21 cellular contexts compared by ENCODE assay signal in the genomic region with DNA sequence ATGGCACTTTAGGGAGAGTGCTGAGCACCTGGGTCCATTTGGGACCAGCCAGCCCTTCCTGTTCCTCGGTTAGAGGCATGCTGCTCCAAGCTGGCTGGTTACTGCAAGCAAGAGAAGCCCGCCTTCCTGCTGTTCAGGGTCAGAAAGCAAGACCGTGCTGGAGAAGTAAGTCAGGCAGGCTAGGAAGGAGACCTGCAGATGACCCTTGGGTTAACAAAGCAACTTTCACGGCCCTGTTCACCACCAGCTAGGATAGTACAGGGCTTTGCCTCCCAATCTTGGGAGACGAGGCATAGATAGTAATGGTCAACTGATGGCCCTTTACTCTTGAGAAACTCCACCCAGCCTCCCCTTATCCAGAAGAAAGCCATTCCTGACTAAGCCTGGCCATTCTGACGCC.
DNase-seq lines count a peak whose midpoint lies in the region; ATAC-seq and TF ChIP-seq lines count a peak whose summit lies in the region.
"Had no signal": no experiment of that assay in that cellular context is flagged by ENCODE, and none has a peak within 500 bp of the region (broad histone marks: within the 10 kb centered on the region; RNA-seq: fewer than 3 reads in every experiment).

No MANE protein-coding gene starts in this region.

- no peak for TF ChIP-seq POLR2A in thyroid gland (IDR thresholded peaks at IDR 0.05)

- H3K9ac ChIP-seq in H9 (ENCODE audit: extremely low read depth, insufficient read length, low read length), result no peak overlapping the region

- no peak overlapping the region for H3K27ac ChIP-seq in H9 (ENCODE audit: insufficient read length, low read depth, low read length)
- H3K27ac ChIP-seq in muscle layer of duodenum (ENCODE audit: low read length), result peak overlapping the region; percentile 87
- H3K27ac ChIP-seq in tibial artery, result peak overlapping the region; percentile 71 to 75
- H3K27ac ChIP-seq in thyroid gland, result peak overlapping the region in 1 of 3 donors; percentile 17
- H3K27ac ChIP-seq in upper lobe of right lung, result no peak overlapping the region
- H3K27ac ChIP-seq: foreskin keratinocyte had no signal

- H3K4me2 ChIP-seq in H9 (ENCODE audit: insufficient read depth, insufficient read length, low read length), result no peak overlapping the region

- H2BK12ac ChIP-seq in H9 (ENCODE audit: insufficient read length, low read depth, low read length), result no peak overlapping the region

- no peak overlapping the region for H2AFZ ChIP-seq in H9 (ENCODE audit: low read length)

- H3K27ac Mint-ChIP-seq in H9, result no peak overlapping the region
- H3K27ac Mint-ChIP-seq in activated T-helper 17 cell treated with anti-CD3 and anti-CD28 coated beads, Interleukin-2, amount 50 U/mL, for 72 hours, result peak overlapping the region; percentile 88

- H3K4me3 Mint-ChIP-seq in H9, result no peak overlapping the region
- no peak overlapping the region for H3K4me3 Mint-ChIP-seq in activated T-helper 17 cell treated with anti-CD3 and anti-CD28 coated beads, Interleukin-2, amount 50 U/mL, for 72 hours
- H3K4me3 Mint-ChIP-seq: activated CD4-positive, alpha-beta T cell treated with anti-CD3 and anti-CD28 coated beads for 36 hours; activated CD8-positive, alpha-beta memory T cell treated with anti-CD3 and anti-CD28 coated beads, Interleukin-2, amount 10 ng/mL, durations not matched to agents 7 days and 5 days had no signal

- H2BK20ac ChIP-seq in H9 (ENCODE audit: low read depth, low read length, poor library complexity, severe bottlenecking), result no peak overlapping the region

- intact Hi-C loops in tibial artery (cut with DNase I; ENCODE audit: low total_unique reads), result no loop called here
- intact Hi-C loops in thyroid gland (cut with DNase I), result no loop called here
- intact Hi-C loops in upper lobe of right lung (cut with DNase I), result no loop called here

- no peak overlapping the region for H4K5ac ChIP-seq in H9 (ENCODE audit: insufficient read length, low read depth, low read length)

- H3K36me3 Mint-ChIP-seq in H9 (ENCODE audit: insufficient read depth in 1 of 3, low read depth in 3 of 3), result peaks cover 0 to 8% (median 5%) of the 10 kb centered on the region in 3 experiments; a peak in 5 of 7 replicates
- H3K36me3 Mint-ChIP-seq in activated T-helper 17 cell treated with anti-CD3 and anti-CD28 coated beads, Interleukin-2, amount 50 U/mL, for 72 hours (ENCODE audit: low read depth), result peaks cover 19% of the 10 kb centered on the region

- no peak overlapping the region for H2BK15ac ChIP-seq in H9 (ENCODE audit: low read depth, low read length)

- no peak overlapping the region for H2BK120ac ChIP-seq in H9 (ENCODE audit: low read depth, low read length, poor library complexity, severe bottlenecking)

- H3K79me2 ChIP-seq in H9 (ENCODE audit: insufficient read depth, low read length), result no peaks in the 10 kb centered on the region

- no peaks in the 10 kb centered on the region for H3K27me3 Mint-ChIP-seq in H9 (ENCODE audit: low read depth)
- H3K27me3 Mint-ChIP-seq in activated T-helper 17 cell treated with anti-CD3 and anti-CD28 coated beads, Interleukin-2, amount 50 U/mL, for 72 hours, result no peaks in the 10 kb centered on the region
- H3K27me3 Mint-ChIP-seq: activated CD4-positive, alpha-beta T cell treated with anti-CD3 and anti-CD28 coated beads for 36 hours; activated CD8-positive, alpha-beta memory T cell treated with anti-CD3 and anti-CD28 coated beads, Interleukin-2, amount 10 ng/mL, durations not matched to agents 7 days and 5 days had no signal

- H3K4me1 ChIP-seq in H9 (ENCODE audit: insufficient read depth, low read length), result no peaks in the 10 kb centered on the region; the same call in 1 of the 2 replicates
- H3K4me1 ChIP-seq in muscle layer of duodenum (ENCODE audit: control insufficient read depth in 1 of 2, insufficient read depth in 2 of 2, low read length in 2 of 2), result peaks cover 45 to 48% of the 10 kb centered on the region in 2 donors
- H3K4me1 ChIP-seq in tibial artery, result peaks cover 0 to 82% (median 60%) of the 10 kb centered on the region in 4 donors
- H3K4me1 ChIP-seq in thyroid gland, result peaks cover 60 to 89% of the 10 kb centered on the region in 2 donors
- peaks cover 64% of the 10 kb centered on the region for H3K4me1 ChIP-seq in upper lobe of right lung

- no peak overlapping the region for H4K91ac ChIP-seq in H9 (ENCODE audit: insufficient read length, low read depth, low read length)

- no peak overlapping the region for H3T11ph ChIP-seq in H9 (ENCODE audit: low read length)

- TF ChIP-seq CTCF in H9 (conservative IDR thresholded peaks at IDR 0.05), result no peak
- TF ChIP-seq CTCF in tibial artery (IDR thresholded peaks at IDR 0.05), result no peak
- no peak for TF ChIP-seq CTCF in thyroid gland (IDR thresholded peaks at IDR 0.05)
- TF ChIP-seq CTCF in upper lobe of right lung (IDR thresholded peaks at IDR 0.05), result no peak

- no peaks in the 10 kb centered on the region for H3K9me3 ChIP-seq in H9 (ENCODE audit: control insufficient read depth, low read depth, low read length)
- H3K9me3 ChIP-seq in muscle layer of duodenum (ENCODE audit: control insufficient read depth in 1 of 2, low read length in 2 of 2), result no peaks in the 10 kb centered on the region
- H3K9me3 ChIP-seq in tibial artery, result no peaks in the 10 kb centered on the region
- no peaks in the 10 kb centered on the region for H3K9me3 ChIP-seq in thyroid gland
- no peaks in the 10 kb centered on the region for H3K9me3 ChIP-seq in upper lobe of right lung
- H3K9me3 ChIP-seq: HAP-1, lower lobe of right lung, MG63, right atrium auricular region had no signal

- WGBS in H9 (ENCODE audit: extremely low coverage, insufficient read length, low lambda C conversion rate), result no CpG with 5 or more reads among the region's 6 CpGs
- WGBS in thyroid gland, 2 donors, result 87 to 90% methylated on average over 6 of the region's 6 CpGs

- no peak overlapping the region for H2BK5ac ChIP-seq in H9 (ENCODE audit: insufficient read length, low read length)

- H2AK5ac ChIP-seq in H9 (ENCODE audit: insufficient read length, low read length), result no peak overlapping the region

- ATAC-seq in activated T-helper 17 cell treated with anti-CD3 and anti-CD28 coated beads, Interleukin-2, amount 50 U/mL, for 72 hours (replicated peaks), result no peak
- ATAC-seq in upper lobe of right lung, result no peak
- no peak for ATAC-seq in HG03097 (IDR thresholded peaks at IDR 0.05; ENCODE audit: low FRiP score, unreplicated experiment)
- ATAC-seq: activated CD4-positive, alpha-beta T cell treated with anti-CD3 and anti-CD28 coated beads for 36 hours; activated CD8-positive, alpha-beta memory T cell treated with anti-CD3 and anti-CD28 coated beads, Interleukin-2, amount 10 ng/mL, durations not matched to agents 7 days and 5 days; foreskin keratinocyte; lower lobe of right lung had no signal

- H3K27me3 ChIP-seq in H9 (ENCODE audit: insufficient read depth, low read length) (no peaks in the 10 kb centered on the region), muscle layer of duodenum (ENCODE audit: low read depth, low read length) (no peaks in the 10 kb centered on the region), tibial artery (no peaks in the 10 kb centered on the region), thyroid gland (no peaks in the 10 kb centered on the region), upper lobe of right lung (no peaks in the 10 kb centered on the region)
- H3K27me3 ChIP-seq: foreskin keratinocyte, MG63, right atrium auricular region had no signal

- peaks cover 22 to 29% of the 10 kb centered on the region in 2 experiments for H3K4me1 Mint-ChIP-seq in H9
- peaks cover 36% of the 10 kb centered on the region for H3K4me1 Mint-ChIP-seq in activated T-helper 17 cell treated with anti-CD3 and anti-CD28 coated beads, Interleukin-2, amount 50 U/mL, for 72 hours

- no peak overlapping the region for H3K56ac ChIP-seq in H9 (ENCODE audit: insufficient read length, low read depth, low read length)

- H3K18ac ChIP-seq in H9 (ENCODE audit: insufficient read length, low read depth, low read length), result no peak overlapping the region

- H3K36me3 ChIP-seq in muscle layer of duodenum (ENCODE audit: control insufficient read depth in 1 of 2, insufficient read depth in 2 of 2, low read length in 2 of 2), result peaks cover 0 to 6% of the 10 kb centered on the region in 2 donors
- no peaks in the 10 kb centered on the region for H3K36me3 ChIP-seq in tibial artery
- H3K36me3 ChIP-seq in thyroid gland, result no peaks in the 10 kb centered on the region
- no peaks in the 10 kb centered on the region for H3K36me3 ChIP-seq in upper lobe of right lung
- H3K36me3 ChIP-seq: right atrium auricular region had no signal

- H4K8ac ChIP-seq in H9 (replicated peaks; ENCODE audit: insufficient read length, low read depth, low read length), result no peak overlapping the region

- peaks cover 2% of the 10 kb centered on the region for H4K20me1 ChIP-seq in H9 (ENCODE audit: control insufficient read depth, insufficient read depth, insufficient read length)

- H3K4me3 ChIP-seq in muscle layer of duodenum (ENCODE audit: low read depth in 1 of 2, low read length in 2 of 2) (no peak overlapping the region), tibial artery (no peak overlapping the region), thyroid gland (replicated peaks in 1 of 3) (no peak overlapping the region), upper lobe of right lung (no peak overlapping the region)
- H3K4me3 ChIP-seq: HAP-1, lower lobe of right lung, MG63, right atrium auricular region had no signal

- H3K79me1 ChIP-seq in H9 (ENCODE audit: insufficient read depth, low read depth, low read length, poor library complexity, severe bottlenecking), result no peaks in the 10 kb centered on the region

- peak overlapping the region; percentile 14; the same call in 1 of the 2 replicates for H3K14ac ChIP-seq in H9 (ENCODE audit: insufficient read depth, low read length)

- no peak for DNase-seq in H9
- no peak for DNase-seq in tibial artery
- DNase-seq in thyroid gland, result no peak
- no peak for DNase-seq in upper lobe of right lung
- DNase-seq: activated CD4-positive, alpha-beta T cell treated with anti-CD3 and anti-CD28 coated beads for 36 hours; activated CD8-positive, alpha-beta memory T cell treated with anti-CD3 and anti-CD28 coated beads, Interleukin-2, amount 10 ng/mL, durations not matched to agents 7 days and 5 days; COR-L47; foreskin keratinocyte; hypothalamus; lower lobe of right lung; MG63; NCI-H146; NCI-H526 treated with DMSO at 0.1 percent for 48 hours; SHP77 treated with DMSO at 0.1 percent for 48 hours; stimulated activated CD8-positive, alpha-beta memory T cell treated with anti-CD3 and anti-CD28 coated beads, Interleukin-4, amount 100 ng/mL, for 48 hours had no signal

- no peaks in the 10 kb centered on the region for H3K9me3 Mint-ChIP-seq in H9
- H3K9me3 Mint-ChIP-seq in activated T-helper 17 cell treated with anti-CD3 and anti-CD28 coated beads, Interleukin-2, amount 50 U/mL, for 72 hours, result no peaks in the 10 kb centered on the region
- H3K9me3 Mint-ChIP-seq: activated T-helper 2 cell treated with anti-CD3 and anti-CD28 coated beads, Interferon-gamma antibody, Interleukin-2, Interleukin-4, amounts not matched to agents 10 μg/mL and 5 μg/mL and 100 μg/mL, durations not matched to agents 14 hours and 24 hours and 36 hours had no signal

- no peak overlapping the region for H3K4ac ChIP-seq in H9 (ENCODE audit: low read depth, low read length)

- H3K23ac ChIP-seq in H9 (ENCODE audit: insufficient read length, low read depth, low read length), result no peak overlapping the region

- H3K23me2 ChIP-seq in H9 (ENCODE audit: insufficient read length, low read depth, low read length, poor library complexity, severe bottlenecking), result no peaks in the 10 kb centered on the region

Comparison
In these comparisons a context has a peak if more than half of its experiments do, and no peak if none do; other contexts are left out.
1. H3K27ac ChIP-seq: peak in muscle layer of duodenum (single experiment) and tibial artery (2 of 2); none in H9 (single experiment) and upper lobe of right lung (single experiment).